ENCODE assay signal across 10 cellular contexts in the genomic region with DNA sequence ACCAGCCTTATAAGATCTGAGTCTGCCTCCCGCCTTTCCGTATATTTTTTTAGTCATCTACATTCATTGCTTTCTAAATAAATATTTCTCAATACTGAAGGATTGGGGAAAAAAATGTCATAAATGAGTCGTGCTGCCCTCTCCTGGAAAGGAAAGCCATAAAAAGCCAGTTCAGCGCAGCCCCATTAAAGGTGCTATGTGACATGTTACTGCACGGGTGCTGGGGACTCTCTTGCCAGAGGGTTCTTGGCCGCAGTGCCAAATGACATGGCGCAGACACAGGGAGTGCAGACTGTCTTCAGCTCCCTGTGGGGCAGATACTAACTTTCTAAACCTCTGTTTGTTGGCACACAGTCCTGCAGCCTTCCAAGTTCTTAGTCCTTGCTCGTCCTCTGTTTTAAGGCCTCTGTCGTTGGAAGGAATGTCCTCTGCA. TPM values are rescaled to one million over a fixed set of nuclear protein-coding genes. Genes with fewer than 3 reads are reported as not detected.
DNase-seq lines count a peak whose midpoint lies in the region; ATAC-seq and TF ChIP-seq lines count a peak whose summit lies in the region.
"Had no signal": no experiment of that assay in that cellular context is flagged by ENCODE, and none has a peak within 500 bp of the region (broad histone marks: within the 10 kb centered on the region; RNA-seq: fewer than 3 reads in every experiment).

No MANE protein-coding gene starts in this region.

- peaks cover 0 to 5% of the 10 kb centered on the region in 2 donors for H3K27me3 Mint-ChIP-seq in CD4-positive, alpha-beta memory T cell

- no peak overlapping the region for H3K27ac ChIP-seq in hepatocyte
- H3K27ac ChIP-seq in CD4-positive, alpha-beta memory T cell (ENCODE audit: low read depth, low read length), result no peak overlapping the region

- H3K36me3 Mint-ChIP-seq in CD4-positive, alpha-beta memory T cell, result no peaks in the 10 kb centered on the region
- H3K36me3 Mint-ChIP-seq: stimulated activated effector memory CD8-positive, alpha-beta T cell treated with anti-CD3 and anti-CD28 coated beads, Interleukin-12 subunit alpha, Interleukin-12 subunit beta, amount 100 ng/mL, for 72 hours had no signal

- H3K9me3 Mint-ChIP-seq in CD4-positive, alpha-beta memory T cell, result no peaks in the 10 kb centered on the region
- H3K9me3 Mint-ChIP-seq: activated CD4-positive, alpha-beta memory T cell treated with anti-CD3 and anti-CD28 coated beads, Interleukin-2, amount 10 ng/mL, durations not matched to agents 7 days and 5 days; stimulated activated effector memory CD8-positive, alpha-beta T cell treated with anti-CD3 and anti-CD28 coated beads, Interleukin-12 subunit alpha, Interleukin-12 subunit beta, amount 100 ng/mL, for 72 hours had no signal

- H3K79me2 ChIP-seq in hepatocyte, result no peaks in the 10 kb centered on the region

- 55% methylated on average over 9 of the region's 9 CpGs for WGBS in hepatocyte (ENCODE audit: low lambda C conversion rate, missing lambda C conversion rate)

- H3K9me3 ChIP-seq in hepatocyte (ENCODE audit: low read depth), result no peaks in the 10 kb centered on the region
- H3K9me3 ChIP-seq in CD4-positive, alpha-beta memory T cell (ENCODE audit: control insufficient read depth in 1 of 2, low read length in 2 of 2), result no peaks in the 10 kb centered on the region

- H3K36me3 ChIP-seq in hepatocyte (replicated peaks; ENCODE audit: insufficient read depth, low read depth), result no peaks in the 10 kb centered on the region
- no peaks in the 10 kb centered on the region for H3K36me3 ChIP-seq in CD4-positive, alpha-beta memory T cell (ENCODE audit: insufficient read depth, low read length)

- DNase-seq in AG08395 (ENCODE audit: low spot score), result peak; percentile 15
- DNase-seq in HT-29 (ENCODE audit: low spot score), result peak; percentile 73
- DNase-seq in amniotic stem cell (lab: John Stamatoyannopoulos, UW), result peak; percentile 30
- DNase-seq in hepatocyte (ENCODE audit: low spot score), result peak; percentile 48
- DNase-seq in CD4-positive, alpha-beta memory T cell, result no peak
- DNase-seq: activated CD4-positive, alpha-beta memory T cell treated with anti-CD3 and anti-CD28 coated beads, Interleukin-2, amount 10 ng/mL, durations not matched to agents 7 days and 5 days had no signal

- H4K20me1 ChIP-seq in hepatocyte (ENCODE audit: insufficient read depth, poor library complexity, severe bottlenecking), result no peaks in the 10 kb centered on the region

- H3K27me3 ChIP-seq in hepatocyte, result no peaks in the 10 kb centered on the region
- H3K27me3 ChIP-seq in CD4-positive, alpha-beta memory T cell (ENCODE audit: insufficient read depth, low read length), result no peaks in the 10 kb centered on the region

- H3K9me2 ChIP-seq in hepatocyte (replicated peaks; ENCODE audit: insufficient read depth), result no peaks in the 10 kb centered on the region

- intact Hi-C loops in CD4-positive, alpha-beta memory T cell (cut with micrococcal nuclease), result no loop called here

- no peak overlapping the region for H3K27ac Mint-ChIP-seq in CD4-positive, alpha-beta memory T cell
- H3K27ac Mint-ChIP-seq: activated CD4-positive, alpha-beta memory T cell treated with anti-CD3 and anti-CD28 coated beads, Interleukin-2, amount 10 ng/mL, durations not matched to agents 7 days and 5 days; stimulated activated effector memory CD8-positive, alpha-beta T cell treated with anti-CD3 and anti-CD28 coated beads, Interleukin-12 subunit alpha, Interleukin-12 subunit beta, amount 100 ng/mL, for 72 hours had no signal

- TF ChIP-seq CTCF in hepatocyte (IDR thresholded peaks at IDR 0.05; ENCODE audit: poor library complexity), result peak; percentile 49

- H3K4me3 ChIP-seq in hepatocyte, result no peak overlapping the region
- H3K4me3 ChIP-seq in CD4-positive, alpha-beta memory T cell (ENCODE audit: low read length in 2 of 2), result no peak overlapping the region

- CTCF ChIA-PET in CD4-positive, alpha-beta memory T cell (lab: Charles Lee; ENCODE audit: partially characterized antibody), result no interaction called here

- no peak overlapping the region for H3K4me3 Mint-ChIP-seq in CD4-positive, alpha-beta memory T cell
- H3K4me3 Mint-ChIP-seq: activated CD4-positive, alpha-beta memory T cell treated with anti-CD3 and anti-CD28 coated beads, Interleukin-2, amount 10 ng/mL, durations not matched to agents 7 days and 5 days; stimulated activated effector memory CD8-positive, alpha-beta T cell treated with anti-CD3 and anti-CD28 coated beads, Interleukin-12 subunit alpha, Interleukin-12 subunit beta, amount 100 ng/mL, for 72 hours had no signal

- POLR2A ChIA-PET in CD4-positive, alpha-beta memory T cell (lab: Charles Lee; ENCODE audit: partially characterized antibody), result no interaction called here

- no peak overlapping the region for H3K4me2 ChIP-seq in hepatocyte

- ATAC-seq in GM21825 (IDR thresholded peaks at IDR 0.05; ENCODE audit: unreplicated experiment) (no peak), HG02763 (IDR thresholded peaks at IDR 0.05; ENCODE audit: unreplicated experiment) (no peak), HG02588 (IDR thresholded peaks at IDR 0.05; ENCODE audit: unreplicated experiment) (no peak)
- ATAC-seq: stimulated activated effector memory CD8-positive, alpha-beta T cell treated with anti-CD3 and anti-CD28 coated beads, Interleukin-12 subunit alpha, Interleukin-12 subunit beta, amount 100 ng/mL, for 72 hours had no signal

- H2AFZ ChIP-seq in hepatocyte, result no peak overlapping the region

- H3K4me1 Mint-ChIP-seq in CD4-positive, alpha-beta memory T cell, result no peaks in the 10 kb centered on the region
- H3K4me1 Mint-ChIP-seq: activated CD4-positive, alpha-beta memory T cell treated with anti-CD3 and anti-CD28 coated beads, Interleukin-2, amount 10 ng/mL, durations not matched to agents 7 days and 5 days; stimulated activated effector memory CD8-positive, alpha-beta T cell treated with anti-CD3 and anti-CD28 coated beads, Interleukin-12 subunit alpha, Interleukin-12 subunit beta, amount 100 ng/mL, for 72 hours had no signal

- H3K4me1 ChIP-seq in hepatocyte (ENCODE audit: insufficient read depth), result peaks cover 5% of the 10 kb centered on the region
- H3K4me1 ChIP-seq in CD4-positive, alpha-beta memory T cell (ENCODE audit: insufficient read depth, low read length), result no peaks in the 10 kb centered on the region

RNA-seq across cellular contexts. Expression of gene MAP3K20, which starts 53.7 kb away (rescaled TPM):
- 17.4 and 18.4 TPM in 2 replicates for total RNA-seq in HT-29 (2014; rRNA removed; shearing (Covaris generic))
- 23.3 and 24.0 TPM in 2 replicates for total RNA-seq in hepatocyte
- polyA plus RNA-seq in hepatocyte, result 14.1 and 16.5 TPM in 2 replicates
- total RNA-seq in CD4-positive, alpha-beta memory T cell, result under 1 TPM; 0.78 to 0.87 TPM
- 1 to 10 TPM in 1 of 2 donors, under 1 TPM in 1; 0.67 to 2.5 TPM for polyA plus RNA-seq in CD4-positive, alpha-beta memory T cell

Comparison
In these comparisons a context has a peak if more than half of its experiments do, and no peak if none do; other contexts are left out.
1. DNase-seq: peak in AG08395 (single experiment), HT-29 (single experiment), amniotic stem cell (single experiment) and hepatocyte (single experiment); none in CD4-positive, alpha-beta memory T cell (0 of 5).